1 cellular context compared by ENCODE assay signal in the genomic region with DNA sequence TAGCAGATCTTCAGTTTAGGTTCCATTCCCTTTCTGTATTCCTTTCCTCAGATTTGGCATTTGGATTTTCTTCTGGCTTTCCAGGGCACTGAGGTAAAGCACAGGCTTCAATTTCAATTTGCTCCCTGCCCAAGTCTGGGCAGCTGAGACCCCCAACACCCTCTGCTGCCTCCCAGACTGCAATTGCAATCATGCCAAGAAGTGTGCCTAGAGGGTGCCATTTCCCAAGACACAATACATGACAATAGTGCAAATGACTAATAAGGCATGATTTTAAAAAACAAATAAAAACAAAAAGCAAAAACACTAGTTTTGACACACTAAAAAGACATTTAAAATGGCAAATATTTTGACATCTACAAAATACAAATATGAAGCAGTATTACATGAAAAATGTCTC.
TF ChIP-seq lines count a peak whose summit lies in the region.

No MANE protein-coding gene starts in this region.

TF ChIP-seq in H1, 55 proteins besides CTCF, POLR2A, EP300 and RAD21:
- TF ChIP-seq FOSL1 (IDR thresholded peaks at IDR 0.05; ENCODE audit: insufficient read depth, low read depth, low read length) (no peak), CTBP2 (IDR thresholded peaks at IDR 0.05; ENCODE audit: borderline replicate concordance, insufficient read depth, insufficient read length, low read length) (no peak), ZNF274 (IDR thresholded peaks at IDR 0.05; ENCODE audit: borderline replicate concordance, extremely low read depth, low read length) (no peak), GABPA (IDR thresholded peaks at IDR 0.05; ENCODE audit: borderline replicate concordance, insufficient read depth, low read length) (no peak), HDAC6 (IDR thresholded peaks at IDR 0.05; ENCODE audit: low read depth, low read length) (no peak)
